In genomic region chr22:22510833-22511232, GRCh38 we compare ENCODE assay signal across 9 cellular contexts. TPM values are rescaled to one million over a fixed set of nuclear protein-coding genes. Genes with fewer than 3 reads are reported as not detected.
"Had no signal": no experiment of that assay in that cellular context is flagged by ENCODE, and none has a peak within 500 bp of the region (broad histone marks: within the 10 kb centered on the region; RNA-seq: fewer than 3 reads in every experiment).

No MANE protein-coding gene starts in this region.

RNA-seq across cellular contexts. Expression of gene ZNF280A, which starts 9.2 kb away (rescaled TPM):
- total RNA-seq: OCI-LY7, PC-3, PC-9, Peyer's patch, Right ventricle myocardium inferior, Right ventricle myocardium superior, T-cell had no signal
- polyA plus RNA-seq: SK-N-SH had no signal

RNA-seq across cellular contexts. Expression of gene PRAME, which starts 48.2 kb away (rescaled TPM):
- total RNA-seq: PC-9, Peyer's patch, Right ventricle myocardium inferior, Right ventricle myocardium superior, SJCRH30 had no signal
